ENCODE assay signal across 8 cellular contexts in the genomic region with DNA sequence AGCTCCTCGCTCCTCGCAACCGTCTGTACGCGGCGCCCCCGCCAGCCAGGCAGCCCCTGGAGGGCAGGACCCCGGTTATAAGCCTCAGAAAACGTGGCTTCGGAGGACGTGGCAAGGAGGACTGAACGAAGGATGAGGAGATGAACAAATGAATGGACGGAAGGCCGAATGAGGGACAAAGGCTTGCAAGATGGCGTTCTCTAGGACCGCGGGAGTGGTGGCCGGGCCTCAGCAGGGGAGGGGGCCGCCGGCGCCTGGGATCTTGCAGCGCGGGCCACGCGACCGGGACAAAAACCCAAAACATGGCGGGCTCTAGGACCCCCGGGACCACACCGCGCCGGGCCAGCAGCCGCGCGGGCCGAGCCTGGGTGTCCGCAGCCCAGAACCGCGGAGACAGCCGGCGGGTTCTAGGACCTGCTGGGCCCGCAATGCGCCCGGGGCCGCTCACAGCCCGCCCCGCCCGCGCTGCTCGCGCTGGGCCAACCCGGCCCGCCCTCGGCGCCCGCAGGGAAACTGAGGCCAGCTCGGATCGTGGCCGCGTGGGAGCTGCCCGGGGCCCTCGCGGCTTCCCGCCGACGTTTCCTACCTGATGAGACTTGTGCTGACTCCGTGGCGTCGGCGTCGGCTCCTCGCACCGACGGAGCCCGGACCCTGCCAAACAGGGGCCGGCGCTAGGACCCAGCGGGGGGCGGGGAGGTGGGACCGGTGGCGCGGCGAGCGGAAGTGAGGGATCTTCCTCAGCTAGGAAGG. TPM values are rescaled to one million over a fixed set of nuclear protein-coding genes. Genes with fewer than 3 reads are reported as not detected.
DNase-seq lines count a peak whose midpoint lies in the region; ATAC-seq and TF ChIP-seq lines count a peak whose summit lies in the region.

No MANE protein-coding gene starts in this region.

- peak; percentile 33 for TF ChIP-seq POLR2A in prostate gland (IDR thresholded peaks at IDR 0.05)

- intact Hi-C loops in left ventricle myocardium inferior (cut with micrococcal nuclease) (loop anchor here (5.0 kb wide), 1 partner anchor 41 kb away; a partner anchor contains a TSS), prostate gland (cut with DNase I) (loop anchor here (5.0 kb wide), 1 partner anchor 41 kb away; a partner anchor contains a TSS), upper lobe of right lung (cut with DNase I) (no loop called here)

- H3K27ac ChIP-seq in left ventricle myocardium inferior (replicated peaks), result peak overlapping the region; percentile 92
- H3K27ac ChIP-seq in prostate gland, result peak overlapping the region; percentile 91 to 94
- H3K27ac ChIP-seq in upper lobe of right lung, result peak overlapping the region; percentile 93

- in situ Hi-C loops in GM13977 (cut with MboI; ENCODE audit: low pct_unique_long_range_greater_than_20kb, low sequenced_read_pairs, unreplicated experiment), result no loop called here

- H3K4me3 ChIP-seq in left ventricle myocardium inferior, result peak overlapping the region; percentile 93
- H3K4me3 ChIP-seq in prostate gland, result peak overlapping the region; percentile 97 to 99
- H3K4me3 ChIP-seq in upper lobe of right lung, result peak overlapping the region; percentile 87

- ATAC-seq in HG02759 (IDR thresholded peaks at IDR 0.05; ENCODE audit: unreplicated experiment) (peak; percentile 60), upper lobe of right lung (peak; percentile 88)

- under 1% methylated on average over 66 of the region's 83 CpGs for WGBS in prostate gland

- H3K4me1 ChIP-seq in left ventricle myocardium inferior, result peaks cover 43% of the 10 kb centered on the region
- peaks cover 10% of the 10 kb centered on the region for H3K4me1 ChIP-seq in prostate gland (replicated peaks)
- H3K4me1 ChIP-seq in upper lobe of right lung, result peaks cover 22% of the 10 kb centered on the region

- DNase-seq in GM13977 (ENCODE audit: low spot score) (peak; percentile 92), NCI-H128 (lab: John Stamatoyannopoulos, UW; ENCODE audit: unreplicated experiment) (peak; percentile 64), T-helper 1 cell (peak; percentile 78 to 89 (median 83)), amniotic stem cell (lab: John Stamatoyannopoulos, UW) (peak; percentile 79), left ventricle myocardium inferior (peak; percentile 93), prostate gland (ENCODE audit: low spot score) (peak; percentile 91), upper lobe of right lung (peak; percentile 96)

- TF ChIP-seq CTCF in GM13977 (IDR thresholded peaks at IDR 0.05; ENCODE audit: extremely low read depth, insufficient read depth, missing control alignments) (no peak), left ventricle myocardium inferior (IDR thresholded peaks at IDR 0.05; ENCODE audit: borderline replicate concordance) (no peak), prostate gland (IDR thresholded peaks at IDR 0.05) (peak in 2 of 4 experiments; percentile 15 to 17), upper lobe of right lung (IDR thresholded peaks at IDR 0.05) (no peak)

- H3K36me3 ChIP-seq in left ventricle myocardium inferior, result peaks cover 22% of the 10 kb centered on the region
- peaks cover 8 to 20% of the 10 kb centered on the region in 2 donors for H3K36me3 ChIP-seq in prostate gland
- H3K36me3 ChIP-seq in upper lobe of right lung, result peaks cover 20% of the 10 kb centered on the region

- H3K9me3 ChIP-seq in left ventricle myocardium inferior (replicated peaks), result no peaks in the 10 kb centered on the region
- no peaks in the 10 kb centered on the region for H3K9me3 ChIP-seq in prostate gland
- no peaks in the 10 kb centered on the region for H3K9me3 ChIP-seq in upper lobe of right lung

- H3K27me3 ChIP-seq in left ventricle myocardium inferior (ENCODE audit: low read depth) (no peaks in the 10 kb centered on the region), prostate gland (replicated peaks; ENCODE audit: insufficient read depth) (no peaks in the 10 kb centered on the region), upper lobe of right lung (no peaks in the 10 kb centered on the region)

RNA-seq across cellular contexts. Expression of a gene that starts 0.8 kb away (rescaled TPM):
- 5.3 TPM for total RNA-seq in left ventricle myocardium inferior
- total RNA-seq in prostate gland, result 10 to 100 TPM; 15.6 to 21.4 TPM
- total RNA-seq in upper lobe of right lung, result 8.3 TPM

RNA-seq across cellular contexts. Expression of a gene that starts 1.0 kb away (rescaled TPM):
- total RNA-seq in left ventricle myocardium inferior, result 9.6 TPM
- total RNA-seq in prostate gland, result 10 to 100 TPM; 26.3 to 33.7 TPM
- 20.6 TPM for total RNA-seq in upper lobe of right lung

RNA-seq across cellular contexts. Expression of a gene that starts 15.5 kb away (rescaled TPM):
- total RNA-seq in left ventricle myocardium inferior (1.2 TPM), prostate gland (1 to 10 TPM; 2.5 TPM), upper lobe of right lung (1.8 TPM)

RNA-seq across cellular contexts. Expression of a gene that starts 21.3 kb away (rescaled TPM):
- total RNA-seq in left ventricle myocardium inferior (39.5 TPM), prostate gland (100 to 1,000 TPM; 106 to 175 TPM), upper lobe of right lung (72.7 TPM)

RNA-seq across cellular contexts. Expression of a gene that starts 34.9 kb away (rescaled TPM):
- total RNA-seq in left ventricle myocardium inferior, result 75.9 TPM
- 10 to 100 TPM; 78.5 to 80.6 TPM for total RNA-seq in prostate gland
- total RNA-seq in upper lobe of right lung, result 33.3 TPM

Comparison
In these comparisons a context has a peak if more than half of its experiments do, and no peak if none do; other contexts are left out.
1. Peak in every context shown above with its lines: DNase-seq, ATAC-seq, H3K4me3 ChIP-seq and H3K27ac ChIP-seq.